24 cellular contexts compared by ENCODE assay signal in genomic region chr10:77023396-77023795, GRCh38.
DNase-seq lines count a peak whose midpoint lies in the region; ATAC-seq and TF ChIP-seq lines count a peak whose summit lies in the region.
"Had no signal": no experiment of that assay in that cellular context is flagged by ENCODE, and none has a peak within 500 bp of the region (broad histone marks: within the 10 kb centered on the region; RNA-seq: fewer than 3 reads in every experiment).

No MANE protein-coding gene starts in this region.

- H3K9me3 ChIP-seq in neuronal stem cell (replicated peaks in 1 of 2; ENCODE audit: control insufficient read depth in 2 of 2, insufficient read depth in 1 of 2, low read depth in 1 of 2, low read length in 2 of 2) = no peaks in the 10 kb centered on the region
- H3K9me3 ChIP-seq: A549; BLaER1 treated with 17β-estradiol and CSF1 and Interleukin-3, amounts not matched to agents 10 nM and 100 nM had no signal

- no peaks in the 10 kb centered on the region for H3K36me3 ChIP-seq in neuronal stem cell (replicated peaks in 1 of 2; ENCODE audit: control insufficient read depth in 2 of 2, insufficient read depth in 2 of 2, low read length in 2 of 2)

- H2BK120ac ChIP-seq in neuronal stem cell (ENCODE audit: low read depth, low read length) = no peak overlapping the region

- no peak overlapping the region for H2AK5ac ChIP-seq in neuronal stem cell (ENCODE audit: low read depth, low read length)

- peaks cover 0 to 3% of the 10 kb centered on the region in 2 donors for H3K4me1 ChIP-seq in neuronal stem cell (ENCODE audit: control insufficient read depth in 2 of 2, insufficient read depth in 1 of 2, low read depth in 1 of 2, low read length in 2 of 2)
- H3K4me1 ChIP-seq: A549 had no signal

- H3K27me3 Mint-ChIP-seq in nephron (ENCODE audit: low read depth) = no peaks in the 10 kb centered on the region

- no peaks in the 10 kb centered on the region for H3K9me3 Mint-ChIP-seq in nephron
- H3K9me3 Mint-ChIP-seq: CD4-positive, alpha-beta T cell; CD8-positive, alpha-beta T cell had no signal

- no peak for TF ChIP-seq CTCF in nephron (IDR thresholded peaks at IDR 0.05; ENCODE audit: unreplicated experiment in 3 of 3)

- H3K4me3 Mint-ChIP-seq in nephron = no peak overlapping the region
- H3K4me3 Mint-ChIP-seq: B cell; CD4-positive, alpha-beta T cell; CD8-positive, alpha-beta T cell had no signal

- H3K27ac ChIP-seq in neuronal stem cell (replicated peaks; ENCODE audit: low read length) = no peak overlapping the region
- H3K27ac ChIP-seq: 22Rv1; A549; BLaER1 treated with 17β-estradiol and CSF1 and Interleukin-3, amounts not matched to agents 10 nM and 100 nM; C4-2B had no signal

- H4K8ac ChIP-seq in neuronal stem cell (ENCODE audit: low read depth, low read length) = no peak overlapping the region

- H3K18ac ChIP-seq in neuronal stem cell (ENCODE audit: low read length) = no peak overlapping the region

- peak overlapping the region in 2 of 3 experiments; percentile 0 to 70 for H3K27ac Mint-ChIP-seq in nephron
- H3K27ac Mint-ChIP-seq: B cell; CD4-positive, alpha-beta T cell; CD8-positive, alpha-beta T cell had no signal

- no peak overlapping the region for H3K14ac ChIP-seq in neuronal stem cell (ENCODE audit: low read length)

- no peak overlapping the region for H2AFZ ChIP-seq in neuronal stem cell (ENCODE audit: low read length)

- no peaks in the 10 kb centered on the region for H3K27me3 ChIP-seq in neuronal stem cell (ENCODE audit: control insufficient read depth in 3 of 3, insufficient read depth in 3 of 3, low read depth in 1 of 3, low read length in 3 of 3)
- H3K27me3 ChIP-seq: BLaER1 treated with 17β-estradiol and CSF1 and Interleukin-3, amounts not matched to agents 10 nM and 100 nM had no signal

- peaks cover 35% of the 10 kb centered on the region for H3K4me1 Mint-ChIP-seq in nephron

- no peak overlapping the region for H3K9ac ChIP-seq in neuronal stem cell (ENCODE audit: low read depth, low read length, poor library complexity)
- H3K9ac ChIP-seq: BLaER1 treated with 17β-estradiol and CSF1 and Interleukin-3, amounts not matched to agents 10 nM and 100 nM had no signal

- no peak overlapping the region for H2BK12ac ChIP-seq in neuronal stem cell (ENCODE audit: low read length)

- no peak overlapping the region for H2BK15ac ChIP-seq in neuronal stem cell (ENCODE audit: low read length)

- no CpG with 5 or more reads among the region's 2 CpGs for WGBS in neuronal stem cell (ENCODE audit: extremely low coverage in 2 of 2, insufficient read length in 2 of 2, insufficient replicate concordance in 1 of 2), 2 donors

- H3K4ac ChIP-seq in neuronal stem cell (ENCODE audit: low read length) = no peak overlapping the region

- no peaks in the 10 kb centered on the region for H3K36me3 Mint-ChIP-seq in nephron (ENCODE audit: low read depth)
- H3K36me3 Mint-ChIP-seq: CD8-positive, alpha-beta T cell had no signal

- H3K4me2 ChIP-seq in neuronal stem cell (ENCODE audit: insufficient read depth, low read length, poor library complexity, severe bottlenecking) = no peak overlapping the region
- H3K4me2 ChIP-seq: A549; BLaER1 treated with 17β-estradiol and CSF1 and Interleukin-3, amounts not matched to agents 10 nM and 100 nM had no signal

- H3K23ac ChIP-seq in neuronal stem cell (ENCODE audit: low read depth, low read length, poor library complexity) = no peak overlapping the region

- no peak overlapping the region for H3K4me3 ChIP-seq in neuronal stem cell (ENCODE audit: low read length in 2 of 2)
- H3K4me3 ChIP-seq: A549; BLaER1 treated with 17β-estradiol and CSF1 and Interleukin-3, amounts not matched to agents 10 nM and 100 nM; GM12878 had no signal

- no peak for ATAC-seq in GM18861 (IDR thresholded peaks at IDR 0.05; ENCODE audit: unreplicated experiment)
- ATAC-seq: A549; CD8-positive, alpha-beta T cell; GM12878 had no signal

- DNase-seq in COLO829 (ENCODE audit: low spot score) = peak; percentile 75
- DNase-seq in RPMI7951 (ENCODE audit: low read depth) = peak; percentile 15
- peak; percentile 56 for DNase-seq in foreskin melanocyte
- no peak for DNase-seq in activated CD8-positive, alpha-beta memory T cell treated with anti-CD3 and anti-CD28 coated beads for 24 hours
- no peak for DNase-seq in neuronal stem cell (ENCODE audit: low spot score)
- DNase-seq: AML-193; CD4-positive, alpha-beta T cell; CD8-positive, alpha-beta T cell; COR-L47; DMS 273 treated with DMSO at 0.1 percent for 48 hours; DMS153; DMS53; DMS79; DND-41; EL; GDM1 had no signal

- no peak overlapping the region for H4K91ac ChIP-seq in neuronal stem cell (ENCODE audit: low read depth, low read length, poor library complexity)

- no peaks in the 10 kb centered on the region for H3K79me1 ChIP-seq in neuronal stem cell (ENCODE audit: low read depth, low read length)

- H2BK5ac ChIP-seq in neuronal stem cell (ENCODE audit: low read length) = no peak overlapping the region

Comparison
In these comparisons a context has a peak if more than half of its experiments do, and no peak if none do; other contexts are left out.
1. DNase-seq: peak in COLO829 (single experiment), RPMI7951 (single experiment) and foreskin melanocyte (single experiment); none in activated CD8-positive, alpha-beta memory T cell treated with anti-CD3 and anti-CD28 coated beads for 24 hours (single experiment) and neuronal stem cell (single experiment).